ENCODE assay signal across 8 cellular contexts in genomic region chr17:40026816-40027613, GRCh38. TPM values are rescaled to one million over a fixed set of nuclear protein-coding genes. Genes with fewer than 3 reads are reported as not detected.
DNase-seq lines count a peak whose midpoint lies in the region; ATAC-seq and TF ChIP-seq lines count a peak whose summit lies in the region.

No MANE protein-coding gene starts in this region.

- DNase-seq in AG04450 (ENCODE audit: low read depth, low spot score) (peak; percentile 62), NCI-H345 (lab: John Stamatoyannopoulos, UW) (peak; percentile 70), cardiac fibroblast (ENCODE audit: low read depth in 2 of 2) (peak; percentile 86 to 89), islet precursor cell (peak; percentile 93)
- DNase-seq in activated CD4-positive, CD25-positive, alpha-beta regulatory T cell (lab: John Stamatoyannopoulos, UW), result peak; percentile 41 to 64 (median 54)
- peak; percentile 53 to 63 for DNase-seq in stimulated activated CD4-positive, alpha-beta T cell treated with anti-CD3 and anti-CD28 coated beads, Interleukin-15, amount 100 ng/mL, for 48 hours (ENCODE audit: low read depth in 2 of 2)

- no peaks in the 10 kb centered on the region; the same call in 1 of the 2 replicates for H3K9me3 ChIP-seq in AG04450 (ENCODE audit: control insufficient read depth, insufficient read depth, low read length)

- H3K27ac ChIP-seq in AG04450 (ENCODE audit: low read depth, low read length), result peak overlapping the region; percentile 21

- POLR2A ChIA-PET in AG04450 (lab: Yijun Ruan, JAX), result no interaction called here

- H3K27me3 ChIP-seq in AG04450 (ENCODE audit: control insufficient read depth, insufficient read depth, low read length), result no peaks in the 10 kb centered on the region

- peak; percentile 90 for TF ChIP-seq CTCF in AG04450 (IDR thresholded peaks at IDR 0.05; ENCODE audit: low read depth, low read length)
- peak; percentile 89 for TF ChIP-seq CTCF in cardiac fibroblast (IDR thresholded peaks at IDR 0.05; ENCODE audit: low read depth, low read length)

- H3K4me3 ChIP-seq in AG04450 (ENCODE audit: low read depth, low read length), result no peak overlapping the region
- H3K4me3 ChIP-seq in cardiac fibroblast (replicated peaks in 1 of 2; ENCODE audit: low read depth in 2 of 2, low read length in 2 of 2), result no peak overlapping the region

- ATAC-seq in GM21529 (IDR thresholded peaks at IDR 0.05; ENCODE audit: unreplicated experiment) (peak; percentile 55), GM18502 (IDR thresholded peaks at IDR 0.05; ENCODE audit: poor library complexity, unreplicated experiment) (no peak)

- CTCF ChIA-PET in AG04450 (lab: Charles Lee), result interaction anchor here (0.6 to 5.1 kb wide), 36 partner anchors 8 to 263 kb away, joined by 3 to 81 read pairs (median 4); partner anchors contain the start of genes CSF3, MED24 and PSMD3

RNA-seq across cellular contexts. Expression of gene CSF3, which starts 11.8 kb away (rescaled TPM):
- polyA plus RNA-seq in AG04450 (2011; rRNA removed), result 0.05 TPM in 1 of 2 replicates, not detected in the other
- not detected in 2 replicates for polyA minus RNA-seq in AG04450 (2011; rRNA and poly(A)+ RNA removed)

RNA-seq across cellular contexts. Expression of gene MED24, which starts 27.2 kb away (rescaled TPM):
- polyA plus RNA-seq in AG04450 (2011; rRNA removed), result 47.0 and 54.0 TPM in 2 replicates
- polyA minus RNA-seq in AG04450 (2011; rRNA and poly(A)+ RNA removed), result 59.4 and 92.8 TPM in 2 replicates

RNA-seq across cellular contexts. Expression of gene THRA, which starts 35.8 kb away (rescaled TPM):
- 25.2 and 32.0 TPM in 2 replicates for polyA plus RNA-seq in AG04450 (2011; rRNA removed)
- polyA minus RNA-seq in AG04450 (2011; rRNA and poly(A)+ RNA removed), result 20.2 and 24.6 TPM in 2 replicates

RNA-seq across cellular contexts. Expression of gene PSMD3, which starts 46.4 kb away (rescaled TPM):
- 62.6 and 81.6 TPM in 2 replicates for polyA plus RNA-seq in AG04450 (2011; rRNA removed)
- polyA minus RNA-seq in AG04450 (2011; rRNA and poly(A)+ RNA removed), result 71.4 and 98.7 TPM in 2 replicates
